8 cellular contexts compared by ENCODE assay signal in the genomic region with DNA sequence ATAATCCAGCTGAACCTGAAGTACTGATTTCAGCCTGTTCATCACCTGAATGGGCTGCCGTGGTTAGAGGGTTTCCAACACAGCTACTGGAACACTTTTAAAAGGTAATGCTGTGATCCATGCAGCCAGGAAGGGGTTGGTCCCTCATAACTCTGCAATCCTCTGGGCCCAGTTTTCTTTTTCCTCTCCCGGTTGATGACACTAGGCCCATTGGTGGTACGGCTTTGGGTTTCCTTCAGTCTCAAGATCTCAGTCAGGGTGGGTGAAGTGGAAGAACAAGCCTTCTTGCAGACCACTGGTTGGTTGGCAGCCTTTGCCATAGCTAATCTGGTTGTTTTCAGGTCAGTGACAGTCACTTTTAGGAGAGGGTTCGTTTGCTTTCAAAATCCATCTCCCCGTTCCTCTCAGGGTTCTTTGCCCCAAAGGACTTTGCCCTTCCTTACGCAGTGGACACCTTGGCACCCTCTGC. TPM values are rescaled to one million over a fixed set of nuclear protein-coding genes. Genes with fewer than 3 reads are reported as not detected.
DNase-seq lines count a peak whose midpoint lies in the region; ATAC-seq and TF ChIP-seq lines count a peak whose summit lies in the region.

No MANE protein-coding gene starts in this region.

- H3K27ac Mint-ChIP-seq in activated naive CD8-positive, alpha-beta T cell treated with anti-CD3 and anti-CD28 coated beads for 36 hours, result peak overlapping the region; percentile 78

- H3K27ac ChIP-seq in subcutaneous abdominal adipose tissue (ENCODE audit: low read depth, low read length), result peak overlapping the region; percentile 51

- H3K9me3 Mint-ChIP-seq in activated naive CD8-positive, alpha-beta T cell treated with anti-CD3 and anti-CD28 coated beads for 36 hours, result no peaks in the 10 kb centered on the region

- no peak for TF ChIP-seq CTCF in BJ (IDR thresholded peaks at IDR 0.05; ENCODE audit: insufficient read depth, low read depth, low read length)

- DNase-seq in BJ (ENCODE audit: low read depth) (no peak), HK-2 (ENCODE audit: unreplicated experiment) (no peak)
- DNase-seq in activated naive CD8-positive, alpha-beta T cell treated with anti-CD3 and anti-CD28 coated beads for 36 hours, result no peak

- no peaks in the 10 kb centered on the region for H3K27me3 ChIP-seq in BJ (ENCODE audit: control insufficient read depth, insufficient read depth, low read length)
- H3K27me3 ChIP-seq in subcutaneous abdominal adipose tissue (ENCODE audit: control insufficient read depth in 5 of 5, insufficient read depth in 4 of 5, low read length in 5 of 5), result no peaks in the 10 kb centered on the region

- H3K4me1 Mint-ChIP-seq in activated naive CD8-positive, alpha-beta T cell treated with anti-CD3 and anti-CD28 coated beads for 36 hours, result peaks cover 20% of the 10 kb centered on the region

- CTCF ChIA-PET in BJ (lab: Yijun Ruan, JAX), result interaction anchor here (1.2 kb wide), 1 partner anchor 11 kb away, joined by 3 read pairs; no protein-coding TSS in a partner anchor

- H3K4me1 ChIP-seq in subcutaneous abdominal adipose tissue (ENCODE audit: control insufficient read depth in 5 of 5, insufficient read depth in 5 of 5, low read length in 5 of 5), result peaks cover 0 to 18% (median 16%) of the 10 kb centered on the region in 5 donors

- H3K36me3 ChIP-seq in BJ (ENCODE audit: control insufficient read depth, insufficient read depth, low read length) (no peaks in the 10 kb centered on the region), subcutaneous abdominal adipose tissue (ENCODE audit: control insufficient read depth in 5 of 5, insufficient read depth in 5 of 5, low read length in 5 of 5) (no peaks in the 10 kb centered on the region)

- H3K4me3 Mint-ChIP-seq in activated naive CD8-positive, alpha-beta T cell treated with anti-CD3 and anti-CD28 coated beads for 36 hours, result peak overlapping the region; percentile 100

- ATAC-seq in GM19035 (IDR thresholded peaks at IDR 0.05; ENCODE audit: unreplicated experiment), result peak; percentile 15
- ATAC-seq in HG03442 (IDR thresholded peaks at IDR 0.05; ENCODE audit: unreplicated experiment), result peak; percentile 11
- ATAC-seq in HG02623 (IDR thresholded peaks at IDR 0.05; ENCODE audit: unreplicated experiment), result no peak

- peaks cover 2% of the 10 kb centered on the region for H3K36me3 Mint-ChIP-seq in activated naive CD8-positive, alpha-beta T cell treated with anti-CD3 and anti-CD28 coated beads for 36 hours

- POLR2A ChIA-PET in BJ (lab: Charles Lee), result no interaction called here

- peak overlapping the region; percentile 74 for H3K4me3 ChIP-seq in BJ (ENCODE audit: low read depth, low read length)
- peak overlapping the region; percentile 90 for H3K4me3 ChIP-seq in iPS-18c (ENCODE audit: insufficient read depth, low read depth, low read length)
- H3K4me3 ChIP-seq in subcutaneous abdominal adipose tissue (ENCODE audit: low read depth in 1 of 5, low read length in 5 of 5), result peak overlapping the region; percentile 92 to 99 (median 97)

- H3K27me3 Mint-ChIP-seq in activated naive CD8-positive, alpha-beta T cell treated with anti-CD3 and anti-CD28 coated beads for 36 hours, result no peaks in the 10 kb centered on the region

- H3K9ac ChIP-seq in subcutaneous abdominal adipose tissue (ENCODE audit: low read length in 5 of 5), result peak overlapping the region; percentile 82 to 93 (median 85)

- H3K9me3 ChIP-seq in iPS-18c (ENCODE audit: control insufficient read depth, insufficient read depth, low read length), result no peaks in the 10 kb centered on the region
- no peaks in the 10 kb centered on the region for H3K9me3 ChIP-seq in subcutaneous abdominal adipose tissue (ENCODE audit: control insufficient read depth in 5 of 5, low read length in 5 of 5)

RNA-seq across cellular contexts. Expression of gene SLC35A3, which starts 0.5 kb away (rescaled TPM):
- 7.8 and 13.3 TPM in 2 replicates for polyA plus RNA-seq in BJ (2011; rRNA removed)
- polyA minus RNA-seq in BJ (2011; rRNA and poly(A)+ RNA removed), result 3.6 and 6.1 TPM in 2 replicates
- total RNA-seq in activated naive CD8-positive, alpha-beta T cell treated with anti-CD3 and anti-CD28 coated beads for 36 hours, result 10 to 100 TPM; 14.0 to 15.8 TPM
